9 cellular contexts compared by ENCODE assay signal in genomic region chr5:61328791-61329617, GRCh38. TPM values are rescaled to one million over a fixed set of nuclear protein-coding genes. Genes with fewer than 3 reads are reported as not detected.
DNase-seq lines count a peak whose midpoint lies in the region; ATAC-seq lines count a peak whose summit lies in the region.
"Had no signal": no experiment of that assay in that cellular context is flagged by ENCODE, and none has a peak within 500 bp of the region (broad histone marks: within the 10 kb centered on the region; RNA-seq: fewer than 3 reads in every experiment).

No MANE protein-coding gene starts in this region.

- H3K4me1 Mint-ChIP-seq in activated CD8-positive, alpha-beta memory T cell treated with anti-CD3 and anti-CD28 coated beads, Interleukin-2, amount 10 ng/mL, durations not matched to agents 7 days and 5 days = peaks cover 39% of the 10 kb centered on the region
- peaks cover 36% of the 10 kb centered on the region for H3K4me1 Mint-ChIP-seq in activated T-helper 1 cell treated with anti-CD3 and anti-CD28 coated beads, Interleukin-12 subunit alpha, Interleukin-12 subunit beta, Interleukin-2, Interleukin-4 antibody, amounts not matched to agents 30 ng/mL and 10 ng/mL and 1 ng/mL, durations not matched to agents 14 hours and 24 hours and 36 hours (ENCODE audit: low read depth)
- H3K4me1 Mint-ChIP-seq in immature natural killer cell = peaks cover 17 to 36% of the 10 kb centered on the region in 2 donors

- no peaks in the 10 kb centered on the region for H3K36me3 ChIP-seq in stomach smooth muscle (ENCODE audit: control insufficient read depth in 2 of 2, insufficient read depth in 2 of 2, low read length in 2 of 2)

- peak overlapping the region; percentile 93 to 96 for H3K4me3 ChIP-seq in stomach smooth muscle (ENCODE audit: low read length in 2 of 2)

- H3K9ac ChIP-seq in stomach smooth muscle (ENCODE audit: low read length in 2 of 2) = peak overlapping the region; percentile 13 to 89

- no peak for DNase-seq in activated CD8-positive, alpha-beta memory T cell treated with anti-CD3 and anti-CD28 coated beads, Interleukin-2, amount 10 ng/mL, durations not matched to agents 7 days and 5 days
- no peak for DNase-seq in activated CD8-positive, alpha-beta memory T cell treated with anti-CD3 and anti-CD28 coated beads, Interleukin-2, amount 50 U/mL, for 48 hours
- DNase-seq in activated T-helper 1 cell treated with anti-CD3 and anti-CD28 coated beads, Interleukin-12 subunit alpha, Interleukin-12 subunit beta, Interleukin-2, Interleukin-4 antibody, amounts not matched to agents 30 ng/mL and 10 ng/mL and 1 ng/mL, durations not matched to agents 14 hours and 24 hours and 36 hours (ENCODE audit: low spot score) = no peak
- DNase-seq in immature natural killer cell = no peak
- no peak for DNase-seq in left cardiac atrium
- DNase-seq: posterior cingulate gyrus had no signal

- H3K27ac Mint-ChIP-seq in activated CD8-positive, alpha-beta memory T cell treated with anti-CD3 and anti-CD28 coated beads, Interleukin-2, amount 10 ng/mL, durations not matched to agents 7 days and 5 days = no peak overlapping the region
- no peak overlapping the region for H3K27ac Mint-ChIP-seq in activated T-helper 1 cell treated with anti-CD3 and anti-CD28 coated beads, Interleukin-12 subunit alpha, Interleukin-12 subunit beta, Interleukin-2, Interleukin-4 antibody, amounts not matched to agents 30 ng/mL and 10 ng/mL and 1 ng/mL, durations not matched to agents 14 hours and 24 hours and 36 hours
- H3K27ac Mint-ChIP-seq in immature natural killer cell = peak overlapping the region in 2 of 6 donors; percentile 23 to 27

- H3K9me3 ChIP-seq in stomach smooth muscle (ENCODE audit: control insufficient read depth in 2 of 2, low read length in 2 of 2) = no peaks in the 10 kb centered on the region

- H3K27ac ChIP-seq in stomach smooth muscle (ENCODE audit: low read length) = peak overlapping the region; percentile 91

- intact Hi-C loops in activated T-helper 1 cell treated with anti-CD3 and anti-CD28 coated beads, Interleukin-12 subunit alpha, Interleukin-12 subunit beta, Interleukin-2, Interleukin-4 antibody, amounts not matched to agents 30 ng/mL and 10 ng/mL and 1 ng/mL, durations not matched to agents 14 hours and 24 hours and 36 hours (cut with micrococcal nuclease) = no loop called here
- intact Hi-C loops in left cardiac atrium (cut with DNase I) = loop anchor here in 1 of 2 donors (10.0 kb wide), 2 partner anchors 274 to 384 kb away; partner anchors contain the start of genes ERCC8 and NDUFAF2

- CTCF ChIA-PET in activated CD8-positive, alpha-beta memory T cell treated with anti-CD3 and anti-CD28 coated beads, Interleukin-2, amount 10 ng/mL, durations not matched to agents 7 days and 5 days (lab: Charles Lee) = no interaction called here

- H3K4me1 ChIP-seq in stomach smooth muscle (ENCODE audit: control insufficient read depth, insufficient read depth, low read length) = peaks cover 20% of the 10 kb centered on the region

- H3K27me3 Mint-ChIP-seq in activated CD8-positive, alpha-beta memory T cell treated with anti-CD3 and anti-CD28 coated beads, Interleukin-2, amount 10 ng/mL, durations not matched to agents 7 days and 5 days = peaks cover 44% of the 10 kb centered on the region
- H3K27me3 Mint-ChIP-seq in activated T-helper 1 cell treated with anti-CD3 and anti-CD28 coated beads, Interleukin-12 subunit alpha, Interleukin-12 subunit beta, Interleukin-2, Interleukin-4 antibody, amounts not matched to agents 30 ng/mL and 10 ng/mL and 1 ng/mL, durations not matched to agents 14 hours and 24 hours and 36 hours (ENCODE audit: insufficient read depth) = peaks cover 24% of the 10 kb centered on the region
- peaks cover 18 to 24% (median 20%) of the 10 kb centered on the region in 3 donors for H3K27me3 Mint-ChIP-seq in immature natural killer cell (ENCODE audit: low read depth in 3 of 3)

- ATAC-seq in activated CD8-positive, alpha-beta memory T cell treated with anti-CD3 and anti-CD28 coated beads, Interleukin-2, amount 10 ng/mL, durations not matched to agents 7 days and 5 days = no peak
- ATAC-seq in HG02870 (IDR thresholded peaks at IDR 0.05; ENCODE audit: unreplicated experiment) = no peak
- no peak for ATAC-seq in HG02973 (IDR thresholded peaks at IDR 0.05; ENCODE audit: unreplicated experiment)
- no peak for ATAC-seq in left cardiac atrium

- H3K4me3 Mint-ChIP-seq in activated CD8-positive, alpha-beta memory T cell treated with anti-CD3 and anti-CD28 coated beads, Interleukin-2, amount 10 ng/mL, durations not matched to agents 7 days and 5 days = peak overlapping the region; percentile 6
- H3K4me3 Mint-ChIP-seq in activated T-helper 1 cell treated with anti-CD3 and anti-CD28 coated beads, Interleukin-12 subunit alpha, Interleukin-12 subunit beta, Interleukin-2, Interleukin-4 antibody, amounts not matched to agents 30 ng/mL and 10 ng/mL and 1 ng/mL, durations not matched to agents 14 hours and 24 hours and 36 hours = peak overlapping the region; percentile 80
- H3K4me3 Mint-ChIP-seq in immature natural killer cell = peak overlapping the region; percentile 58 to 90 (median 85)

- peaks cover 2% of the 10 kb centered on the region for H3K36me3 Mint-ChIP-seq in activated CD8-positive, alpha-beta memory T cell treated with anti-CD3 and anti-CD28 coated beads, Interleukin-2, amount 10 ng/mL, durations not matched to agents 7 days and 5 days
- peaks cover 4% of the 10 kb centered on the region for H3K36me3 Mint-ChIP-seq in activated T-helper 1 cell treated with anti-CD3 and anti-CD28 coated beads, Interleukin-12 subunit alpha, Interleukin-12 subunit beta, Interleukin-2, Interleukin-4 antibody, amounts not matched to agents 30 ng/mL and 10 ng/mL and 1 ng/mL, durations not matched to agents 14 hours and 24 hours and 36 hours (ENCODE audit: low read depth)
- H3K36me3 Mint-ChIP-seq in immature natural killer cell = no peaks in the 10 kb centered on the region

- no peaks in the 10 kb centered on the region for H3K9me3 Mint-ChIP-seq in activated CD8-positive, alpha-beta memory T cell treated with anti-CD3 and anti-CD28 coated beads, Interleukin-2, amount 10 ng/mL, durations not matched to agents 7 days and 5 days (ENCODE audit: low read depth)
- H3K9me3 Mint-ChIP-seq in activated T-helper 1 cell treated with anti-CD3 and anti-CD28 coated beads, Interleukin-12 subunit alpha, Interleukin-12 subunit beta, Interleukin-2, Interleukin-4 antibody, amounts not matched to agents 30 ng/mL and 10 ng/mL and 1 ng/mL, durations not matched to agents 14 hours and 24 hours and 36 hours = no peaks in the 10 kb centered on the region
- H3K9me3 Mint-ChIP-seq in immature natural killer cell = no peaks in the 10 kb centered on the region

- H3K27me3 ChIP-seq in stomach smooth muscle (ENCODE audit: control insufficient read depth in 1 of 2, insufficient read depth in 2 of 2, low read length in 2 of 2) = no peaks in the 10 kb centered on the region

RNA-seq across cellular contexts. Expression of gene ZSWIM6, which starts 3.1 kb away (rescaled TPM):
- 1 to 10 TPM; 5.9 to 7.6 TPM for total RNA-seq in activated CD8-positive, alpha-beta memory T cell treated with anti-CD3 and anti-CD28 coated beads, Interleukin-2, amount 10 ng/mL, durations not matched to agents 7 days and 5 days
- 9.6 TPM in 2 replicates for total RNA-seq in activated T-helper 1 cell treated with anti-CD3 and anti-CD28 coated beads, Interleukin-12 subunit alpha, Interleukin-12 subunit beta, Interleukin-2, Interleukin-4 antibody, amounts not matched to agents 30 ng/mL and 10 ng/mL and 1 ng/mL, durations not matched to agents 14 hours and 24 hours and 36 hours
- polyA plus RNA-seq in immature natural killer cell = under 1 TPM; 0.40 to 0.76 (median 0.43) TPM
- 1 to 10 TPM; 6.8 to 7.8 TPM for total RNA-seq in left cardiac atrium

Comparison
In these comparisons a context has a peak if more than half of its experiments do, and no peak if none do; other contexts are left out.
1. H3K4me3 Mint-ChIP-seq: peak in every context shown above with its lines; median percentile 85 in immature natural killer cell; 80 in activated T-helper 1 cell treated with anti-CD3 and anti-CD28 coated beads, Interleukin-12 subunit alpha, Interleukin-12 subunit beta, Interleukin-2, Interleukin-4 antibody, amounts not matched to agents 30 ng/mL and 10 ng/mL and 1 ng/mL, durations not matched to agents 14 hours and 24 hours and 36 hours; 6 in activated CD8-positive, alpha-beta memory T cell treated with anti-CD3 and anti-CD28 coated beads, Interleukin-2, amount 10 ng/mL, durations not matched to agents 7 days and 5 days.